Comparison of ENCODE assay signal across 1 cellular context in genomic region chr20:38999965-39000910, GRCh38.
TF ChIP-seq lines count a peak whose summit lies in the region.

No MANE protein-coding gene starts in this region.

TF ChIP-seq in HepG2, 621 proteins besides CTCF, POLR2A, EP300 and RAD21 (continued from another document and continues in another):
- TF ChIP-seq ZBTB4 (CRISPR knock-in tag; IDR thresholded peaks at IDR 0.05; ENCODE audit: borderline replicate concordance) (no peak), MEIS2 (CRISPR knock-in tag; IDR thresholded peaks at IDR 0.05) (no peak; the same call in 1 of the 2 replicates), THAP11 (CRISPR knock-in tag; IDR thresholded peaks at IDR 0.05) (peak; percentile 32; the same call in 1 of the 2 replicates), TCF12 (IDR thresholded peaks at IDR 0.05) (no peak), TCF12 (CRISPR knock-in tag; IDR thresholded peaks at IDR 0.05) (no peak), MZF1 (CRISPR knock-in tag; IDR thresholded peaks at IDR 0.05; ENCODE audit: borderline replicate concordance) (no peak), FLYWCH1 (CRISPR knock-in tag; IDR thresholded peaks at IDR 0.05) (no peak), CSRNP1 (CRISPR knock-in tag; IDR thresholded peaks at IDR 0.05) (no peak), TAF1 (CRISPR knock-in tag; IDR thresholded peaks at IDR 0.05) (no peak), NFYB (CRISPR knock-in tag; IDR thresholded peaks at IDR 0.05) (no peak), HDAC2 (CRISPR knock-in tag; IDR thresholded peaks at IDR 0.05) (no peak), DMAP1 (CRISPR knock-in tag; IDR thresholded peaks at IDR 0.05) (no peak), ZNF687 (CRISPR knock-in tag; IDR thresholded peaks at IDR 0.05) (peak; percentile 37; the same call in 1 of the 2 replicates), ZIK1 (CRISPR knock-in tag; IDR thresholded peaks at IDR 0.05; ENCODE audit: borderline replicate concordance, low read depth) (no peak), ZNF260 (CRISPR knock-in tag; IDR thresholded peaks at IDR 0.05; ENCODE audit: borderline replicate concordance, low read depth) (no peak), ZNF766 (CRISPR knock-in tag; IDR thresholded peaks at IDR 0.05; ENCODE audit: borderline replicate concordance) (no peak), ZBTB7A (CRISPR knock-in tag; IDR thresholded peaks at IDR 0.05) (no peak), KLF12 (CRISPR knock-in tag; IDR thresholded peaks at IDR 0.05; ENCODE audit: borderline replicate concordance) (no peak), ZNF143 (CRISPR knock-in tag; IDR thresholded peaks at IDR 0.05) (peak; percentile 18; the same call in 1 of the 2 replicates), ZNF362 (CRISPR knock-in tag; IDR thresholded peaks at IDR 0.05; ENCODE audit: borderline replicate concordance) (no peak), ZNF121 (CRISPR knock-in tag; IDR thresholded peaks at IDR 0.05) (no peak), ZMYM4 (CRISPR knock-in tag; IDR thresholded peaks at IDR 0.05) (0 out of 2 replicates have a peak, but pooled peaks have one; percentile 13), ZBTB8A (CRISPR knock-in tag; IDR thresholded peaks at IDR 0.05; ENCODE audit: borderline replicate concordance, low read depth) (no peak), TFE3 (CRISPR knock-in tag; IDR thresholded peaks at IDR 0.05) (no peak), ZSCAN22 (CRISPR knock-in tag; IDR thresholded peaks at IDR 0.05) (no peak), ZNF282 (IDR thresholded peaks at IDR 0.05; ENCODE audit: partially characterized antibody) (no peak), ZNF512 (CRISPR knock-in tag; IDR thresholded peaks at IDR 0.05) (no peak), ZNF224 (CRISPR knock-in tag; IDR thresholded peaks at IDR 0.05) (no peak), THAP8 (CRISPR knock-in tag; IDR thresholded peaks at IDR 0.05; ENCODE audit: borderline replicate concordance) (no peak), ZBTB25 (CRISPR knock-in tag; IDR thresholded peaks at IDR 0.05) (peak; percentile 70; the same call in 1 of the 2 replicates), ZNF704 (CRISPR knock-in tag; IDR thresholded peaks at IDR 0.05; ENCODE audit: borderline replicate concordance) (no peak), ZNF337 (CRISPR knock-in tag; IDR thresholded peaks at IDR 0.05; ENCODE audit: borderline replicate concordance, low read depth) (no peak), MTF1 (CRISPR knock-in tag; IDR thresholded peaks at IDR 0.05) (no peak), POLR2AphosphoS2 (IDR thresholded peaks at IDR 0.05; ENCODE audit: low read depth, low read length) (no peak), BCL6 (CRISPR knock-in tag; IDR thresholded peaks at IDR 0.05) (peak; percentile 62; the same call in 1 of the 2 replicates), ZNF788 (CRISPR knock-in tag; IDR thresholded peaks at IDR 0.05; ENCODE audit: borderline replicate concordance) (no peak), ZNF543 (CRISPR knock-in tag; IDR thresholded peaks at IDR 0.05) (no peak), ZKSCAN8 (CRISPR knock-in tag; IDR thresholded peaks at IDR 0.05; ENCODE audit: borderline replicate concordance) (peak; percentile 52; the same call in 1 of the 2 replicates), PAF1 (CRISPR knock-in tag; IDR thresholded peaks at IDR 0.05) (no peak), HIVEP1 (CRISPR knock-in tag; IDR thresholded peaks at IDR 0.05) (no peak), ZNF607 (CRISPR knock-in tag; IDR thresholded peaks at IDR 0.05; ENCODE audit: borderline replicate concordance) (0 out of 2 replicates have a peak, but pooled peaks have one; percentile 28), JUNB (CRISPR knock-in tag; IDR thresholded peaks at IDR 0.05; ENCODE audit: borderline replicate concordance) (no peak), ZNF724P (CRISPR knock-in tag; IDR thresholded peaks at IDR 0.05; ENCODE audit: borderline replicate concordance) (no peak), TRAFD1 (CRISPR knock-in tag; IDR thresholded peaks at IDR 0.05; ENCODE audit: borderline replicate concordance) (no peak), ZNF550 (CRISPR knock-in tag; IDR thresholded peaks at IDR 0.05; ENCODE audit: borderline replicate concordance) (no peak), ZNF34 (CRISPR knock-in tag; IDR thresholded peaks at IDR 0.05; ENCODE audit: borderline replicate concordance) (no peak), CBFB (CRISPR knock-in tag; IDR thresholded peaks at IDR 0.05) (0 out of 2 replicates have a peak, but pooled peaks have one; percentile 26), PHF21A (CRISPR knock-in tag; IDR thresholded peaks at IDR 0.05) (no peak), ZNF576 (CRISPR knock-in tag; IDR thresholded peaks at IDR 0.05) (no peak)
